In the genomic region with DNA sequence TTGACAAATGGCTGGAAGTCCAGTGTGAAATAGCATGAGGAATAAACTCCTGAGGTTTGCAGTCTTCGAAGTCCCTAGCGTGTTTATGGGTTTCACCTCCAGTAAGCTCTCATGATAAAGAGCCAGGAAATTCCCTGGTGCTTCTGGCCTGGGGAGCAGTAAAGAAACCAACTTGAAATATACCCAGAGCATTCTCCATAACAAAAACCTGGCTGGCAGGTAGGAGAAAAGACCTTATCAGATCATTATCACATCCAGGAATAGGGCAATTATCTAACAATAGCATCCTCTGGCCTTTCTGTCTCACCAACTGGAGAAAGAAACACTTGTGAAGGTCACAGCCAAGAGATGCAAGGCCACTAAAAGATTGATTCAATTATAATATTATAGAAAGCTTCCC, we compare ENCODE assay signal across 19 cellular contexts.
DNase-seq lines count a peak whose midpoint lies in the region; ATAC-seq and TF ChIP-seq lines count a peak whose summit lies in the region.
"Had no signal": no experiment of that assay in that cellular context is flagged by ENCODE, and none has a peak within 500 bp of the region (broad histone marks: within the 10 kb centered on the region; RNA-seq: fewer than 3 reads in every experiment).

No MANE protein-coding gene starts in this region.

- intact Hi-C loops in esophagus squamous epithelium (cut with DNase I), result no loop called here

- H3K4me1 ChIP-seq in H9 (ENCODE audit: insufficient read depth, low read length), result no peaks in the 10 kb centered on the region
- peaks cover 9% of the 10 kb centered on the region; the same call in 1 of the 2 replicates for H3K4me1 ChIP-seq in iPS-20b (ENCODE audit: insufficient read depth, low read length)
- no peaks in the 10 kb centered on the region for H3K4me1 ChIP-seq in esophagus squamous epithelium

- no peak overlapping the region for H2BK15ac ChIP-seq in H9 (ENCODE audit: low read depth, low read length)

- H3K27me3 ChIP-seq in H9 (ENCODE audit: insufficient read depth, low read length) (no peaks in the 10 kb centered on the region), iPS-20b (ENCODE audit: insufficient read depth, low read length) (no peaks in the 10 kb centered on the region), esophagus squamous epithelium (no peaks in the 10 kb centered on the region)

- no peak overlapping the region for H3K27ac ChIP-seq in H9 (ENCODE audit: insufficient read length, low read depth, low read length)
- H3K27ac ChIP-seq in iPS-20b (ENCODE audit: low read length), result peak overlapping the region; percentile 32
- no peak overlapping the region for H3K27ac ChIP-seq in esophagus squamous epithelium

- H3K4me1 Mint-ChIP-seq in H9 (peaks cover 18 to 20% of the 10 kb centered on the region in 2 experiments), WTC11 (peaks cover 31% of the 10 kb centered on the region)
- H3K4me1 Mint-ChIP-seq: CD8-positive, alpha-beta memory T cell; T-cell had no signal

- peak; percentile 97 for ATAC-seq in WTC11
- ATAC-seq: HCT116, K562, T-cell had no signal

- no peak overlapping the region for H2AFZ ChIP-seq in H9 (ENCODE audit: low read length)

- CTCF ChIA-PET in WTC11 (lab: Charles Lee), result no interaction called here

- H3K23me2 ChIP-seq in H9 (ENCODE audit: insufficient read length, low read depth, low read length, poor library complexity, severe bottlenecking), result no peaks in the 10 kb centered on the region

- H3K9me3 Mint-ChIP-seq in H9, result peaks cover 16 to 36% of the 10 kb centered on the region in 2 experiments; a peak in 4 of 5 replicates
- peaks cover 49% of the 10 kb centered on the region for H3K9me3 Mint-ChIP-seq in WTC11

- no peak overlapping the region for H3K4me2 ChIP-seq in H9 (ENCODE audit: insufficient read depth, insufficient read length, low read length)
- H3K4me2 ChIP-seq: SK-N-SH had no signal

- H3K4me3 Mint-ChIP-seq in H9 (no peak overlapping the region), WTC11 (peak overlapping the region; percentile 21; the same call in 1 of the 2 replicates)
- H3K4me3 Mint-ChIP-seq: CD8-positive, alpha-beta memory T cell; T-cell had no signal

- no peak overlapping the region for H4K5ac ChIP-seq in H9 (ENCODE audit: insufficient read length, low read depth, low read length)

- no peaks in the 10 kb centered on the region for H4K20me1 ChIP-seq in H9 (ENCODE audit: control insufficient read depth, insufficient read depth, insufficient read length)

- H2BK12ac ChIP-seq in H9 (ENCODE audit: insufficient read length, low read depth, low read length), result no peak overlapping the region

- H2BK120ac ChIP-seq in H9 (ENCODE audit: low read depth, low read length, poor library complexity, severe bottlenecking), result no peak overlapping the region

- H4K91ac ChIP-seq in H9 (ENCODE audit: insufficient read length, low read depth, low read length), result no peak overlapping the region

- DNase-seq in DMS153 treated with DMSO at 0.1 percent for 48 hours (lab: John Stamatoyannopoulos, UW; ENCODE audit: unreplicated experiment) (peak; percentile 14), H9 (peak; percentile 61), WTC11 (ENCODE audit: low spot score) (no peak), SIG-M5 treated with dmso at 0.1 percent for 504 hours (lab: John Stamatoyannopoulos, UW; ENCODE audit: unreplicated experiment) (no peak), SHP77 (lab: John Stamatoyannopoulos, UW) (no peak), esophagus squamous epithelium (lab: John Stamatoyannopoulos, UW) (no peak)
- DNase-seq: C1 segment of cervical spinal cord; CD8-positive, alpha-beta memory T cell; DMS79 treated with DMSO at 0.1 percent for 48 hours; NCI-H187 treated with DMSO at 0.1 percent for 48 hours; NCI-H446; NCI-H526 treated with DMSO at 0.1 percent for 48 hours; NK-92 treated with Interleukin-12 subunit alpha and Interleukin-12 subunit beta, amount 100 ng/mL, for 24 hours; Right ventricle myocardium superior; SK-N-SH; T-cell had no signal

- no peak overlapping the region for H3K14ac ChIP-seq in H9 (ENCODE audit: insufficient read depth, low read length)

- WGBS in H9 (ENCODE audit: extremely low coverage, insufficient read length, low lambda C conversion rate), result no CpG with 5 or more reads among the region's 2 CpGs
- WGBS in esophagus squamous epithelium, 2 donors, result 46 to 69% methylated on average over 2 of the region's 2 CpGs

- peak overlapping the region; percentile 47; the same call in 1 of the 2 replicates for H3K4me3 ChIP-seq in iPS-20b (ENCODE audit: low read length)
- no peak overlapping the region for H3K4me3 ChIP-seq in esophagus squamous epithelium
- H3K4me3 ChIP-seq: K562 had no signal

- H2AK5ac ChIP-seq in H9 (ENCODE audit: insufficient read length, low read length), result no peak overlapping the region

- H2BK5ac ChIP-seq in H9 (ENCODE audit: insufficient read length, low read length), result no peak overlapping the region

- no peaks in the 10 kb centered on the region for H3K27me3 Mint-ChIP-seq in H9 (ENCODE audit: low read depth)
- no peaks in the 10 kb centered on the region for H3K27me3 Mint-ChIP-seq in WTC11 (ENCODE audit: low read depth)
- H3K27me3 Mint-ChIP-seq: CD8-positive, alpha-beta memory T cell; T-cell had no signal

- peaks cover 3% of the 10 kb centered on the region; the same call in 1 of the 2 replicates for H3K36me3 ChIP-seq in iPS-20b (ENCODE audit: insufficient read depth, low read depth, low read length)
- H3K36me3 ChIP-seq in esophagus squamous epithelium, result no peaks in the 10 kb centered on the region

- H3K23ac ChIP-seq in H9 (ENCODE audit: insufficient read length, low read depth, low read length), result no peak overlapping the region

- H3K9me3 ChIP-seq in H9 (ENCODE audit: control insufficient read depth, low read depth, low read length) (no peaks in the 10 kb centered on the region), iPS-20b (ENCODE audit: insufficient read depth, low read depth, low read length) (peaks cover 10% of the 10 kb centered on the region), esophagus squamous epithelium (peaks cover 0 to 4% (median 0%) of the 10 kb centered on the region in 3 donors)
- H3K9me3 ChIP-seq: SK-N-SH had no signal

- POLR2A ChIA-PET in WTC11 (lab: Charles Lee), result no interaction called here

- H3K27ac Mint-ChIP-seq in H9 (peak overlapping the region; percentile 28 to 89 (median 69); a peak in 4 of 7 replicates), WTC11 (peak overlapping the region; percentile 80)
- H3K27ac Mint-ChIP-seq: CD8-positive, alpha-beta memory T cell; T-cell had no signal

- H4K8ac ChIP-seq in H9 (replicated peaks; ENCODE audit: insufficient read length, low read depth, low read length), result no peak overlapping the region

- H3K9ac ChIP-seq in H9 (ENCODE audit: extremely low read depth, insufficient read length, low read length) (no peak overlapping the region), iPS-20b (ENCODE audit: low read depth, low read length) (peak overlapping the region; percentile 47; the same call in 1 of the 2 replicates)
- H3K9ac ChIP-seq: SK-N-SH had no signal

- H3K36me3 Mint-ChIP-seq in H9 (ENCODE audit: insufficient read depth in 1 of 3, low read depth in 3 of 3) (peaks cover 14 to 40% (median 31%) of the 10 kb centered on the region in 3 experiments), WTC11 (peaks cover 49% of the 10 kb centered on the region)
- H3K36me3 Mint-ChIP-seq: CD8-positive, alpha-beta memory T cell; T-cell had no signal

- TF ChIP-seq CTCF in H9 (conservative IDR thresholded peaks at IDR 0.05) (no peak), WTC11 (IDR thresholded peaks at IDR 0.05) (no peak), esophagus squamous epithelium (IDR thresholded peaks at IDR 0.05) (no peak)

- no peaks in the 10 kb centered on the region for H3K79me2 ChIP-seq in H9 (ENCODE audit: insufficient read depth, low read length)

- no peak for TF ChIP-seq POLR2A in esophagus squamous epithelium (IDR thresholded peaks at IDR 0.05)

- H2BK20ac ChIP-seq in H9 (ENCODE audit: low read depth, low read length, poor library complexity, severe bottlenecking), result no peak overlapping the region

- no peak overlapping the region for H3K56ac ChIP-seq in H9 (ENCODE audit: insufficient read length, low read depth, low read length)

- H3K79me1 ChIP-seq in H9 (ENCODE audit: insufficient read depth, low read depth, low read length, poor library complexity, severe bottlenecking), result no peaks in the 10 kb centered on the region

- no peak overlapping the region for H3K18ac ChIP-seq in H9 (ENCODE audit: insufficient read length, low read depth, low read length)

- no peak overlapping the region for H3T11ph ChIP-seq in H9 (ENCODE audit: low read length)

- H3K4ac ChIP-seq in H9 (ENCODE audit: low read depth, low read length), result no peak overlapping the region

TF ChIP-seq in WTC11, 78 proteins besides CTCF, POLR2A, EP300 and RAD21:
- peak; percentile 35; the same call in 1 of the 2 replicates for TF ChIP-seq ZNF423 (CRISPR knock-in tag; IDR thresholded peaks at IDR 0.05)
- TF ChIP-seq RELA (CRISPR knock-in tag; IDR thresholded peaks at IDR 0.05; ENCODE audit: borderline replicate concordance), result no peak
- no peak for TF ChIP-seq NFYB (CRISPR knock-in tag; conservative IDR thresholded peaks at IDR 0.05; ENCODE audit: low read depth)
- peak; percentile 43; the same call in 1 of the 2 replicates for TF ChIP-seq TEAD1 (CRISPR knock-in tag; IDR thresholded peaks at IDR 0.05)
- 0 out of 2 replicates have a peak, but pooled peaks have one; percentile 14 for TF ChIP-seq ZNF671 (CRISPR knock-in tag; IDR thresholded peaks at IDR 0.05)
- TF ChIP-seq, protein P1, sequence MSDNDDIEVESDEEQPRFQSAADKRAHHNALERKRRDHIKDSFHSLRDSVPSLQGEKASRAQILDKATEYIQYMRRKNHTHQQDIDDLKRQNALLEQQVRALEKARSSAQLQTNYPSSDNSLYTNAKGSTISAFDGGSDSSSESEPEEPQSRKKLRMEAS (CRISPR knock-in tag; IDR thresholded peaks at IDR 0.05), result peak; percentile 30; the same call in 1 of the 2 replicates
- TF ChIP-seq NFATC4 (CRISPR knock-in tag; IDR thresholded peaks at IDR 0.05), result 0 out of 2 replicates have a peak, but pooled peaks have one; percentile 28

Comparison
In these comparisons a context has a peak if more than half of its experiments do, and no peak if none do; other contexts are left out.
1. DNase-seq: peak in DMS153 treated with DMSO at 0.1 percent for 48 hours (single experiment) and H9 (single experiment); none in WTC11 (single experiment), SIG-M5 treated with dmso at 0.1 percent for 504 hours (single experiment), SHP77 (0 of 2) and esophagus squamous epithelium (single experiment).